8 cellular contexts compared by ENCODE assay signal in genomic region chr1:8822383-8823294, GRCh38. TPM values are rescaled to one million over a fixed set of nuclear protein-coding genes. Genes with fewer than 3 reads are reported as not detected.
DNase-seq lines count a peak whose midpoint lies in the region; ATAC-seq and TF ChIP-seq lines count a peak whose summit lies in the region.

No MANE protein-coding gene starts in this region.

- H3K27ac ChIP-seq in spleen: peak overlapping the region; percentile 30 to 78 (median 68)

- no peak for ATAC-seq in GM19452 (IDR thresholded peaks at IDR 0.05; ENCODE audit: unreplicated experiment)

- 58 to 76% (median 66%) methylated on average over 10 of the region's 10 CpGs for WGBS in spleen, 5 donors

- peak; percentile 26 for DNase-seq in activated CD8-positive, alpha-beta memory T cell treated with anti-CD3 and anti-CD28 coated beads, Interleukin-2, amount 50 U/mL, for 48 hours
- no peak for DNase-seq in activated CD8-positive, alpha-beta memory T cell treated with anti-CD3 and anti-CD28 coated beads for 24 hours
- DNase-seq in SHP77 treated with DMSO at 0.1 percent for 48 hours (lab: John Stamatoyannopoulos, UW) (peak; percentile 59), glomerular visceral epithelial cell (ENCODE audit: extremely low spot score) (peak; percentile 91), spleen (no peak), globus pallidus (ENCODE audit: low spot score) (no peak)
- DNase-seq in stimulated activated naive CD4-positive, alpha-beta T cell (lab: John Stamatoyannopoulos, UW): no peak

- no peaks in the 10 kb centered on the region for H3K36me3 ChIP-seq in spleen

- TF ChIP-seq CTCF in spleen (IDR thresholded peaks at IDR 0.05 in 8 of 11, conservative IDR thresholded peaks at IDR 0.05 in 3 of 11): peak in 1 of 11 experiments; percentile 7

- H3K9me3 ChIP-seq in spleen: no peaks in the 10 kb centered on the region

- intact Hi-C loops in spleen (cut with DNase I; ENCODE audit: low total_unique reads): no loop called here

- H3K4me3 ChIP-seq in spleen: no peak overlapping the region

- H3K27me3 ChIP-seq in spleen (replicated peaks in 1 of 7): no peaks in the 10 kb centered on the region

- H3K4me1 ChIP-seq in spleen: peaks cover 6 to 71% (median 45%) of the 10 kb centered on the region in 6 donors

- no peak for TF ChIP-seq POLR2A in spleen (IDR thresholded peaks at IDR 0.05)

RNA-seq across cellular contexts. Expression of gene RERE, which starts 5.2 kb away (rescaled TPM):
- 100 to 1,000 TPM in 6 of 7 donors, 10 to 100 TPM in 1; 86.8 to 149 (median 130) TPM for total RNA-seq in spleen
- 10 to 100 TPM; 10.3 to 28.4 (median 16.2) TPM for polyA plus RNA-seq in spleen

RNA-seq across cellular contexts. Expression of gene ENO1, which starts 55.8 kb away (rescaled TPM):
- total RNA-seq in spleen: 100 to 1,000 TPM; 289 to 751 (median 408) TPM
- polyA plus RNA-seq in spleen: 100 to 1,000 TPM; 249 to 376 (median 357) TPM

Comparison
In these comparisons a context has a peak if more than half of its experiments do, and no peak if none do; other contexts are left out.
1. DNase-seq: peak in activated CD8-positive, alpha-beta memory T cell treated with anti-CD3 and anti-CD28 coated beads, Interleukin-2, amount 50 U/mL, for 48 hours (single experiment), SHP77 treated with DMSO at 0.1 percent for 48 hours (single experiment) and glomerular visceral epithelial cell (single experiment); none in activated CD8-positive, alpha-beta memory T cell treated with anti-CD3 and anti-CD28 coated beads for 24 hours (single experiment), spleen (single experiment), stimulated activated naive CD4-positive, alpha-beta T cell (0 of 6) and globus pallidus (single experiment).